Comparison of ENCODE assay signal across 8 cellular contexts in genomic region chr17:40499551-40500189, GRCh38. TPM values are rescaled to one million over a fixed set of nuclear protein-coding genes. Genes with fewer than 3 reads are reported as not detected.
A peak's percentile ranks its signal among the peaks of the same experiment; 100 is the strongest.
DNase-seq lines count a peak whose midpoint lies in the region; ATAC-seq and TF ChIP-seq lines count a peak whose summit lies in the region.

No MANE protein-coding gene starts in this region.

- H2BK5ac ChIP-seq in mesenchymal stem cell (ENCODE audit: low read depth, low read length, poor library complexity, severe bottlenecking) = no peak overlapping the region

- no peak for TF ChIP-seq CTCF in endothelial cell (IDR thresholded peaks at IDR 0.05; ENCODE audit: unreplicated experiment)

- H3K27ac Mint-ChIP-seq in endothelial cell (ENCODE audit: unreplicated experiment) = peak overlapping the region; percentile 94
- peak overlapping the region in 1 of 2 donors; percentile 24 for H3K27ac Mint-ChIP-seq in activated naive CD4-positive, alpha-beta T cell treated with anti-CD3 and anti-CD28 coated beads, Interleukin-2, amount 50 U/mL, for 72 hours

- peak overlapping the region; percentile 72 to 89 for H3K18ac ChIP-seq in mesenchymal stem cell (ENCODE audit: low read depth in 1 of 2, low read length in 2 of 2)

- H3K9ac ChIP-seq in mesenchymal stem cell (ENCODE audit: low read length) = peak overlapping the region; percentile 62

- H2AK5ac ChIP-seq in mesenchymal stem cell (ENCODE audit: low read length, severe bottlenecking) = peak overlapping the region; percentile 5

- peak overlapping the region; percentile 10 to 60 for H3K4ac ChIP-seq in mesenchymal stem cell (ENCODE audit: low read depth in 1 of 2, low read length in 2 of 2)

- DNase-seq in D341Med (ENCODE audit: low spot score) (peak; percentile 77), NCI-H226 (peak; percentile 56), endothelial cell (ENCODE audit: low spot score) (peak; percentile 74), mesenchymal stem cell (peak; percentile 79)
- DNase-seq in activated naive CD4-positive, alpha-beta T cell treated with anti-CD3 and anti-CD28 coated beads, Interleukin-2, amount 50 U/mL, for 72 hours (ENCODE audit: low spot score in 2 of 2) = no peak

- peak overlapping the region; percentile 94 for H4K8ac ChIP-seq in mesenchymal stem cell (ENCODE audit: low read length)

- H3K14ac ChIP-seq in mesenchymal stem cell (ENCODE audit: low read length in 2 of 2) = peak overlapping the region in 1 of 2 experiments; percentile 68

- H2BK120ac ChIP-seq in mesenchymal stem cell (ENCODE audit: low read depth, low read length) = peak overlapping the region; percentile 2

- H3K4me2 ChIP-seq in mesenchymal stem cell (ENCODE audit: low read length, poor library complexity, severe bottlenecking) = peak overlapping the region; percentile 59

- H3K9me3 Mint-ChIP-seq in endothelial cell (ENCODE audit: unreplicated experiment) = no peaks in the 10 kb centered on the region
- H3K9me3 Mint-ChIP-seq in activated naive CD4-positive, alpha-beta T cell treated with anti-CD3 and anti-CD28 coated beads, Interleukin-2, amount 50 U/mL, for 72 hours = no peaks in the 10 kb centered on the region

- peaks cover 9% of the 10 kb centered on the region for H3K4me1 Mint-ChIP-seq in endothelial cell (ENCODE audit: unreplicated experiment)

- H2AFZ ChIP-seq in mesenchymal stem cell (ENCODE audit: low read depth, low read length) = no peak overlapping the region

- H3K27ac ChIP-seq in mesenchymal stem cell (ENCODE audit: low read length, poor library complexity, severe bottlenecking) = no peak overlapping the region

- ATAC-seq in GM21576 (IDR thresholded peaks at IDR 0.05; ENCODE audit: unreplicated experiment) = no peak
- ATAC-seq in activated naive CD4-positive, alpha-beta T cell treated with anti-CD3 and anti-CD28 coated beads, Interleukin-2, amount 50 U/mL, for 72 hours = no peak
- ATAC-seq in HG02840 (IDR thresholded peaks at IDR 0.05; ENCODE audit: low FRiP score, unreplicated experiment) = no peak
- no peak for ATAC-seq in GM19035 (IDR thresholded peaks at IDR 0.05; ENCODE audit: unreplicated experiment)

- no peaks in the 10 kb centered on the region for H3K27me3 ChIP-seq in mesenchymal stem cell (ENCODE audit: control insufficient read depth in 1 of 2, insufficient read depth in 1 of 2, low read length in 2 of 2)

- H3K36me3 ChIP-seq in mesenchymal stem cell (ENCODE audit: control insufficient read depth in 1 of 2, insufficient read depth in 2 of 2, low read depth in 1 of 2, low read length in 2 of 2) = peaks cover 0 to 3% of the 10 kb centered on the region in 2 experiments

- H3K4me1 ChIP-seq in mesenchymal stem cell (ENCODE audit: control insufficient read depth, insufficient read depth, low read depth, low read length) = peaks cover 15% of the 10 kb centered on the region

- 28% methylated on average over 17 of the region's 17 CpGs for WGBS in mesenchymal stem cell

- no peak overlapping the region for H3K4me3 Mint-ChIP-seq in endothelial cell (ENCODE audit: unreplicated experiment)

- no peaks in the 10 kb centered on the region for H3K79me1 ChIP-seq in mesenchymal stem cell (replicated peaks; ENCODE audit: low read length, poor library complexity, severe bottlenecking)

- peak overlapping the region; percentile 9 for H4K91ac ChIP-seq in mesenchymal stem cell (ENCODE audit: low read length)

- peak overlapping the region; percentile 1 to 11 for H2BK12ac ChIP-seq in mesenchymal stem cell (ENCODE audit: low read length in 2 of 2)

- no peak overlapping the region for H2BK15ac ChIP-seq in mesenchymal stem cell (ENCODE audit: low read depth, poor library complexity, severe bottlenecking)

- H3K9me3 ChIP-seq in mesenchymal stem cell (ENCODE audit: control insufficient read depth, low read length) = no peaks in the 10 kb centered on the region

- peaks cover 9% of the 10 kb centered on the region for H3K27me3 Mint-ChIP-seq in endothelial cell (ENCODE audit: unreplicated experiment)

- no peak overlapping the region for H3K23ac ChIP-seq in mesenchymal stem cell (ENCODE audit: low read length in 2 of 2)

- no peaks in the 10 kb centered on the region for H3K36me3 Mint-ChIP-seq in endothelial cell (ENCODE audit: low read depth, unreplicated experiment)
- no peaks in the 10 kb centered on the region for H3K36me3 Mint-ChIP-seq in activated naive CD4-positive, alpha-beta T cell treated with anti-CD3 and anti-CD28 coated beads, Interleukin-2, amount 50 U/mL, for 72 hours

- H3K4me3 ChIP-seq in mesenchymal stem cell (ENCODE audit: insufficient read depth in 1 of 2, low read depth in 1 of 2, low read length in 2 of 2) = peak overlapping the region in 1 of 2 experiments; percentile 30

RNA-seq across cellular contexts. Expression of gene TNS4, which starts 1.8 kb away (rescaled TPM):
- total RNA-seq in endothelial cell (ENCODE audit: unreplicated experiment) = 0.08 TPM
- polyA plus RNA-seq in mesenchymal stem cell (2013, experiment 1 of 2) = not detected
- polyA plus RNA-seq in mesenchymal stem cell (2013, experiment 2 of 2) = 0.12 TPM
- 10 to 100 TPM in 1 of 2 donors, 1 to 10 TPM in 1; 1.7 to 11.6 TPM for total RNA-seq in activated naive CD4-positive, alpha-beta T cell treated with anti-CD3 and anti-CD28 coated beads, Interleukin-2, amount 50 U/mL, for 72 hours

RNA-seq across cellular contexts. Expression of gene IGFBP4, which starts 56.4 kb away (rescaled TPM):
- 1,531 TPM for total RNA-seq in endothelial cell (ENCODE audit: unreplicated experiment)
- polyA plus RNA-seq in mesenchymal stem cell (2013, experiment 1 of 2) = 339 TPM
- polyA plus RNA-seq in mesenchymal stem cell (2013, experiment 2 of 2) = 339 TPM
- total RNA-seq in activated naive CD4-positive, alpha-beta T cell treated with anti-CD3 and anti-CD28 coated beads, Interleukin-2, amount 50 U/mL, for 72 hours = 10 to 100 TPM in 1 of 2 donors, 1 to 10 TPM in 1; 8.4 to 85.1 TPM

Comparison
In these comparisons a context has a peak if more than half of its experiments do, and no peak if none do; other contexts are left out.
1. DNase-seq: peak in D341Med (single experiment), NCI-H226 (single experiment), endothelial cell (single experiment) and mesenchymal stem cell (single experiment); none in activated naive CD4-positive, alpha-beta T cell treated with anti-CD3 and anti-CD28 coated beads, Interleukin-2, amount 50 U/mL, for 72 hours (0 of 2).
2. RNA of gene IGFBP4, which starts 56.4 kb away (total RNA-seq): 1,531 TPM in endothelial cell (single experiment); 8.4 to 85.1 TPM in activated naive CD4-positive, alpha-beta T cell treated with anti-CD3 and anti-CD28 coated beads, Interleukin-2, amount 50 U/mL, for 72 hours; every median in the first group is over 10 times any median in the second.